Comparison of ENCODE assay signal across 1 cellular context in genomic region chr15:58362262-58362922, GRCh38.
A peak's percentile ranks its signal among the peaks of the same experiment; 100 is the strongest.
TF ChIP-seq lines count a peak whose summit lies in the region.

No MANE protein-coding gene starts in this region.

TF ChIP-seq in HEK293, 187 proteins besides CTCF, POLR2A, EP300 and RAD21 (continued from another document):
- TF ChIP-seq ZNF518A (tag by site-specific recombination; conservative IDR thresholded peaks at IDR 0.05; ENCODE audit: low read depth) (no peak), ZNF175 (tag by site-specific recombination; IDR thresholded peaks at IDR 0.05) (no peak), ZBTB49 (tag by site-specific recombination; IDR thresholded peaks at IDR 0.05; ENCODE audit: low read depth) (no peak), KLF1 (tag by site-specific recombination; IDR thresholded peaks at IDR 0.05) (0 out of 2 replicates have a peak, but pooled peaks have one; percentile 22), ZNF138 (tag by site-specific recombination; IDR thresholded peaks at IDR 0.05; ENCODE audit: borderline replicate concordance) (no peak), ZNF174 (tag by site-specific recombination; IDR thresholded peaks at IDR 0.05) (no peak), PATZ1 (tag by site-specific recombination; IDR thresholded peaks at IDR 0.05) (no peak)
